ENCODE assay signal across 1 cellular context in genomic region chr3:31166249-31166885, GRCh38.
TF ChIP-seq lines count a peak whose summit lies in the region.

No MANE protein-coding gene starts in this region.

TF ChIP-seq in GM23338, 12 proteins besides CTCF, POLR2A, EP300 and RAD21 (continued from another document):
- TF ChIP-seq ZNF331 (CRISPR knock-in tag; IDR thresholded peaks at IDR 0.05; ENCODE audit: low read depth) (no peak), ZNF462 (CRISPR knock-in tag; IDR thresholded peaks at IDR 0.05) (no peak), CREB1 (CRISPR knock-in tag; IDR thresholded peaks at IDR 0.05; ENCODE audit: low read depth) (no peak), NANOG (IDR thresholded peaks at IDR 0.05; ENCODE audit: borderline replicate concordance) (no peak)
